In the genomic region with DNA sequence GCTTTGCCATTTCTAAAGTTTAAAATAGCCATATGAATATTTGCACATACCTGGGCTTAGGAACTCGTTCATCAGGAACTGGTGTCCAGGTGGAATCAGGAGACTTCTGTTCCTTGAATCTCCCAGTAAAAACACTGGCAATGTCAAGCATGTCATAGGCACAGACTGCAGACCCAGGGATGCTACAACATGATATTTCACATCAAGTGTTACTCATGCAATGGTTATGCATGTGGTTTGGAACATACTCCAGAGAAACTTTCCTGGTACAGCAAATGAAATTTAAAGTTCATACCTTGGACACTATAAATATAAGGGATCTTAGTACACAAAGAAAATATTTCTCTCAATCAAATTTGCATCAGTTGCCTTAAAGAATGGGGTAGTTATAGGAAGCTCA, we compare ENCODE assay signal across 1 cellular context.
TF ChIP-seq lines count a peak whose summit lies in the region.

No MANE protein-coding gene starts in this region.

TF ChIP-seq in WTC11, 78 proteins besides CTCF, POLR2A, EP300 and RAD21 (continued from another document):
- TF ChIP-seq, protein P1, sequence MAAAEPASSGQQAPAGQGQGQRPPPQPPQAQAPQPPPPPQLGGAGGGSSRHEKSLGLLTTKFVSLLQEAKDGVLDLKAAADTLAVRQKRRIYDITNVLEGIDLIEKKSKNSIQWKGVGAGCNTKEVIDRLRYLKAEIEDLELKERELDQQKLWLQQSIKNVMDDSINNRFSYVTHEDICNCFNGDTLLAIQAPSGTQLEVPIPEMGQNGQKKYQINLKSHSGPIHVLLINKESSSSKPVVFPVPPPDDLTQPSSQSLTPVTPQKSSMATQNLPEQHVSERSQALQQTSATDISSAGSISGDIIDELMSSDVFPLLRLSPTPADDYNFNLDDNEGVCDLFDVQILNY (CRISPR knock-in tag; IDR thresholded peaks at IDR 0.05) = no peak
- TF ChIP-seq, protein P2, sequence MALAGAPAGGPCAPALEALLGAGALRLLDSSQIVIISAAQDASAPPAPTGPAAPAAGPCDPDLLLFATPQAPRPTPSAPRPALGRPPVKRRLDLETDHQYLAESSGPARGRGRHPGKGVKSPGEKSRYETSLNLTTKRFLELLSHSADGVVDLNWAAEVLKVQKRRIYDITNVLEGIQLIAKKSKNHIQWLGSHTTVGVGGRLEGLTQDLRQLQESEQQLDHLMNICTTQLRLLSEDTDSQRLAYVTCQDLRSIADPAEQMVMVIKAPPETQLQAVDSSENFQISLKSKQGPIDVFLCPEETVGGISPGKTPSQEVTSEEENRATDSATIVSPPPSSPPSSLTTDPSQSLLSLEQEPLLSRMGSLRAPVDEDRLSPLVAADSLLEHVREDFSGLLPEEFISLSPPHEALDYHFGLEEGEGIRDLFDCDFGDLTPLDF (CRISPR knock-in tag; IDR thresholded peaks at IDR 0.05) = no peak
- TF ChIP-seq, protein P3, sequence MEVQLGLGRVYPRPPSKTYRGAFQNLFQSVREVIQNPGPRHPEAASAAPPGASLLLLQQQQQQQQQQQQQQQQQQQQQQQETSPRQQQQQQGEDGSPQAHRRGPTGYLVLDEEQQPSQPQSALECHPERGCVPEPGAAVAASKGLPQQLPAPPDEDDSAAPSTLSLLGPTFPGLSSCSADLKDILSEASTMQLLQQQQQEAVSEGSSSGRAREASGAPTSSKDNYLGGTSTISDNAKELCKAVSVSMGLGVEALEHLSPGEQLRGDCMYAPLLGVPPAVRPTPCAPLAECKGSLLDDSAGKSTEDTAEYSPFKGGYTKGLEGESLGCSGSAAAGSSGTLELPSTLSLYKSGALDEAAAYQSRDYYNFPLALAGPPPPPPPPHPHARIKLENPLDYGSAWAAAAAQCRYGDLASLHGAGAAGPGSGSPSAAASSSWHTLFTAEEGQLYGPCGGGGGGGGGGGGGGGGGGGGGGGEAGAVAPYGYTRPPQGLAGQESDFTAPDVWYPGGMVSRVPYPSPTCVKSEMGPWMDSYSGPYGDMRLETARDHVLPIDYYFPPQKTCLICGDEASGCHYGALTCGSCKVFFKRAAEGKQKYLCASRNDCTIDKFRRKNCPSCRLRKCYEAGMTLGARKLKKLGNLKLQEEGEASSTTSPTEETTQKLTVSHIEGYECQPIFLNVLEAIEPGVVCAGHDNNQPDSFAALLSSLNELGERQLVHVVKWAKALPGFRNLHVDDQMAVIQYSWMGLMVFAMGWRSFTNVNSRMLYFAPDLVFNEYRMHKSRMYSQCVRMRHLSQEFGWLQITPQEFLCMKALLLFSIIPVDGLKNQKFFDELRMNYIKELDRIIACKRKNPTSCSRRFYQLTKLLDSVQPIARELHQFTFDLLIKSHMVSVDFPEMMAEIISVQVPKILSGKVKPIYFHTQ (CRISPR knock-in tag; IDR thresholded peaks at IDR 0.05) = no peak
- TF ChIP-seq TEAD4 (CRISPR knock-in tag; IDR thresholded peaks at IDR 0.05) (no peak), ZNF416 (CRISPR knock-in tag; IDR thresholded peaks at IDR 0.05) (no peak)
- TF ChIP-seq, protein P4, sequence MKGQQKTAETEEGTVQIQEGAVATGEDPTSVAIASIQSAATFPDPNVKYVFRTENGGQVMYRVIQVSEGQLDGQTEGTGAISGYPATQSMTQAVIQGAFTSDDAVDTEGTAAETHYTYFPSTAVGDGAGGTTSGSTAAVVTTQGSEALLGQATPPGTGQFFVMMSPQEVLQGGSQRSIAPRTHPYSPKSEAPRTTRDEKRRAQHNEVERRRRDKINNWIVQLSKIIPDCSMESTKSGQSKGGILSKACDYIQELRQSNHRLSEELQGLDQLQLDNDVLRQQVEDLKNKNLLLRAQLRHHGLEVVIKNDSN (CRISPR knock-in tag; IDR thresholded peaks at IDR 0.05) = no peak
TF ChIP-seq in WTC11: peak in this region for 0.
